In the genomic region with DNA sequence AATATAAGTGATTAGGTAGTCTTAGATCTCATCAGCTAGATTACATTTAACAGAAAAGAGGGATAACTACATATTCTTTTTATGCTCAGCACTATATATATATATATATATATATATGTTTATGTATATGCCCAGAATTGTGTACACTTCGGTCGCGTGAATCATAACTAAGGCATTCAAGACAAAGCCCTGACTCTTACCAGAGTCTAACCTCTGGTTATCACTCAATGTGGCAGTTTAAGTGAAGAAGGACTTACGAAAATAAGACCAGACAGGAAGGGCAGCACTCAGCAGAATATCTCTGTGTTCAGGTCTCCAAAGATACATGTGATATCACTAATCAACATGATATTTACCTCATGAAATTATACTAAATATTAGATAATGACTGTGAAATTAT, we compare ENCODE assay signal across 33 cellular contexts.
"Had no signal": no experiment of that assay in that cellular context is flagged by ENCODE, and none has a peak within 500 bp of the region (broad histone marks: within the 10 kb centered on the region; RNA-seq: fewer than 3 reads in every experiment).

No MANE protein-coding gene starts in this region.

- H3K27me3 Mint-ChIP-seq: activated CD4-positive, alpha-beta memory T cell treated with anti-CD3 and anti-CD28 coated beads, Interleukin-2, amount 10 ng/mL, durations not matched to agents 7 days and 5 days; activated CD4-positive, alpha-beta T cell treated with anti-CD3 and anti-CD28 coated beads, Interleukin-2, amount 10 ng/mL, durations not matched to agents 7 days and 5 days; activated naive CD8-positive, alpha-beta T cell; activated T-helper 17 cell treated with anti-CD3 and anti-CD28 coated beads, Interleukin-2, amount 50 U/mL, for 72 hours; T-helper 17 cell had no signal

- H3K4me1 ChIP-seq: adrenal gland, body of pancreas, colonic mucosa, esophagus squamous epithelium had no signal

- H3K9me3 Mint-ChIP-seq: activated CD4-positive, alpha-beta memory T cell treated with anti-CD3 and anti-CD28 coated beads, Interleukin-2, amount 10 ng/mL, durations not matched to agents 7 days and 5 days; activated CD4-positive, alpha-beta T cell treated with anti-CD3 and anti-CD28 coated beads, Interleukin-2, amount 10 ng/mL, durations not matched to agents 7 days and 5 days; activated T-helper 17 cell treated with anti-CD3 and anti-CD28 coated beads, Interleukin-2, amount 50 U/mL, for 72 hours; T-helper 2 cell treated with Interferon-gamma antibody and Interleukin-4, amounts not matched to agents 5 μg/mL and 100 μg/mL, for 36 hours had no signal

- DNase-seq: activated CD4-positive, alpha-beta memory T cell treated with anti-CD3 and anti-CD28 coated beads, Interleukin-2, amount 10 ng/mL, durations not matched to agents 7 days and 5 days; activated CD4-positive, alpha-beta T cell treated with anti-CD3 and anti-CD28 coated beads for 4 hours; activated CD4-positive, alpha-beta T cell treated with anti-CD3 and anti-CD28 coated beads, Interleukin-2, amount 10 ng/mL, durations not matched to agents 7 days and 5 days; activated CD4-positive, alpha-beta T cell treated with anti-CD3 and anti-CD28 coated beads, Interleukin-2, amount 50 U/mL, for 4 hours; activated CD4-positive, CD25-positive, alpha-beta regulatory T cell; activated CD4-positive, CD25-positive, alpha-beta regulatory T cell treated with anti-CD3 and anti-CD28 coated beads, Interleukin-2, amount 50 U/mL, for 72 hours; activated CD8-positive, alpha-beta memory T cell treated with anti-CD3 and anti-CD28 coated beads for 24 hours; activated effector memory CD4-positive, alpha-beta T cell treated with Interleukin-2 at 50 U/mL for 16 hours; activated gamma-delta T cell treated with Interleukin-2 at 50 U/mL for 16 hours; activated naive CD4-positive, alpha-beta T cell treated with anti-CD3 and anti-CD28 coated beads, Interleukin-2, amount 50 U/mL, for 16 hours; activated naive CD4-positive, alpha-beta T cell treated with Interleukin-2 at 50 U/mL for 16 hours; activated T-cell treated with anti-CD3 and anti-CD28 coated beads, Interleukin-2, amount 50 U/mL, for 4 hours; adrenal gland; amygdala; aorta; body of pancreas; caudate nucleus; cerebellar nuclear complex; colonic mucosa; effector CD8-positive, alpha-beta T cell; esophagus squamous epithelium; foreskin fibroblast; head of caudate nucleus; hippocampal formation; T-helper 17 cell; T1000 had no signal

- H3K27ac Mint-ChIP-seq: activated CD4-positive, alpha-beta memory T cell treated with anti-CD3 and anti-CD28 coated beads, Interleukin-2, amount 10 ng/mL, durations not matched to agents 7 days and 5 days; activated CD4-positive, alpha-beta T cell treated with anti-CD3 and anti-CD28 coated beads, Interleukin-2, amount 10 ng/mL, durations not matched to agents 7 days and 5 days; activated naive CD8-positive, alpha-beta T cell; activated T-helper 17 cell treated with anti-CD3 and anti-CD28 coated beads, Interleukin-2, amount 50 U/mL, for 72 hours; T-helper 17 cell; T-helper 2 cell treated with Interferon-gamma antibody and Interleukin-4, amounts not matched to agents 5 μg/mL and 100 μg/mL, for 36 hours had no signal

- ATAC-seq: activated T-cell treated with anti-CD3 and anti-CD28 coated beads, Interleukin-2, amount 50 U/mL, for 4 hours; activated T-helper 17 cell treated with anti-CD3 and anti-CD28 coated beads, Interleukin-2, amount 50 U/mL, for 72 hours; body of pancreas; T-helper 17 cell had no signal

- H3K4me1 Mint-ChIP-seq: activated CD4-positive, alpha-beta memory T cell treated with anti-CD3 and anti-CD28 coated beads, Interleukin-2, amount 10 ng/mL, durations not matched to agents 7 days and 5 days; activated CD4-positive, alpha-beta T cell treated with anti-CD3 and anti-CD28 coated beads, Interleukin-2, amount 10 ng/mL, durations not matched to agents 7 days and 5 days; activated T-helper 17 cell treated with anti-CD3 and anti-CD28 coated beads, Interleukin-2, amount 50 U/mL, for 72 hours; T-helper 17 cell had no signal

- H3K27ac ChIP-seq: adrenal gland, body of pancreas, colonic mucosa, epithelial cell of prostate, esophagus squamous epithelium had no signal

- H3K27me3 ChIP-seq: adrenal gland, body of pancreas, colonic mucosa, esophagus squamous epithelium had no signal

- H3K4me3 ChIP-seq: adrenal gland, body of pancreas, colonic mucosa, esophagus squamous epithelium had no signal

- H3K9me3 ChIP-seq: adrenal gland, body of pancreas, colonic mucosa had no signal

- FAIRE-seq: endometrium, endothelial cell of umbilical vein, frontal cortex had no signal

- H3K36me3 Mint-ChIP-seq: activated naive CD8-positive, alpha-beta T cell had no signal

- H3K4me3 Mint-ChIP-seq: activated CD4-positive, alpha-beta memory T cell treated with anti-CD3 and anti-CD28 coated beads, Interleukin-2, amount 10 ng/mL, durations not matched to agents 7 days and 5 days; activated CD4-positive, alpha-beta T cell treated with anti-CD3 and anti-CD28 coated beads, Interleukin-2, amount 10 ng/mL, durations not matched to agents 7 days and 5 days; activated naive CD8-positive, alpha-beta T cell; activated T-cell treated with anti-CD3 and anti-CD28 coated beads, Interleukin-2, amount 50 U/mL, for 4 hours; activated T-helper 17 cell treated with anti-CD3 and anti-CD28 coated beads, Interleukin-2, amount 50 U/mL, for 72 hours; T-helper 17 cell; T-helper 2 cell treated with Interferon-gamma antibody and Interleukin-4, amounts not matched to agents 5 μg/mL and 100 μg/mL, for 36 hours had no signal

- H3K36me3 ChIP-seq: adrenal gland, colonic mucosa, esophagus squamous epithelium had no signal
